8 cellular contexts compared by ENCODE assay signal in genomic region chr9:122930933-122931850, GRCh38. TPM values are rescaled to one million over a fixed set of nuclear protein-coding genes. Genes with fewer than 3 reads are reported as not detected.
DNase-seq lines count a peak whose midpoint lies in the region; ATAC-seq and TF ChIP-seq lines count a peak whose summit lies in the region.

A gene with protein sequence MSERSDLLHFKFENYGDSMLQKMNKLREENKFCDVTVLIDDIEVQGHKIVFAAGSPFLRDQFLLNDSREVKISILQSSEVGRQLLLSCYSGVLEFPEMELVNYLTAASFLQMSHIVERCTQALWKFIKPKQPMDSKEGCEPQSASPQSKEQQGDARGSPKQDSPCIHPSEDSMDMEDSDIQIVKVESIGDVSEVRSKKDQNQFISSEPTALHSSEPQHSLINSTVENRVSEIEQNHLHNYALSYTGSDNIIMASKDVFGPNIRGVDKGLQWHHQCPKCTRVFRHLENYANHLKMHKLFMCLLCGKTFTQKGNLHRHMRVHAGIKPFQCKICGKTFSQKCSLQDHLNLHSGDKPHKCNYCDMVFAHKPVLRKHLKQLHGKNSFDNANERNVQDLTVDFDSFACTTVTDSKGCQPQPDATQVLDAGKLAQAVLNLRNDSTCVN (minus strand): TSS chr9:122931512. CDS start chr9:122919934, 11,578 bp downstream.

- CTCF ChIA-PET in activated naive CD4-positive, alpha-beta T cell treated with anti-CD3 and anti-CD28 coated beads, Interleukin-2, amount 10 ng/mL, durations not matched to agents 7 days and 5 days (lab: Charles Lee), result interaction anchor here (1.3 to 1.7 kb wide), 2 partner anchors 60 to 96 kb away, joined by 3 to 4 read pairs; no protein-coding TSS in a partner anchor

- no peaks in the 10 kb centered on the region for H3K27me3 ChIP-seq in osteoblast (ENCODE audit: insufficient read depth, low read length)
- no peaks in the 10 kb centered on the region for H3K27me3 ChIP-seq in thoracic aorta (replicated peaks; ENCODE audit: insufficient read depth)

- H3K36me3 Mint-ChIP-seq in HFFc6 (ENCODE audit: low read depth), result no peaks in the 10 kb centered on the region; the same call in 1 of the 2 replicates
- peaks cover 9% of the 10 kb centered on the region for H3K36me3 Mint-ChIP-seq in activated naive CD4-positive, alpha-beta T cell treated with anti-CD3 and anti-CD28 coated beads, Interleukin-2, amount 10 ng/mL, durations not matched to agents 7 days and 5 days

- no peaks in the 10 kb centered on the region for H4K20me1 ChIP-seq in osteoblast (ENCODE audit: insufficient read depth, low read length)

- peaks cover 11% of the 10 kb centered on the region for H3K4me1 Mint-ChIP-seq in HFFc6 (ENCODE audit: low read depth)
- H3K4me1 Mint-ChIP-seq in activated naive CD4-positive, alpha-beta T cell treated with anti-CD3 and anti-CD28 coated beads, Interleukin-2, amount 10 ng/mL, durations not matched to agents 7 days and 5 days, result peaks cover 16% of the 10 kb centered on the region

- H3K36me3 ChIP-seq in osteoblast (ENCODE audit: insufficient read depth, low read length), result peaks cover 1% of the 10 kb centered on the region
- peaks cover under 1% of the 10 kb centered on the region for H3K36me3 ChIP-seq in thoracic aorta

- no peaks in the 10 kb centered on the region for H3K27me3 Mint-ChIP-seq in HFFc6 (ENCODE audit: insufficient read depth)
- H3K27me3 Mint-ChIP-seq in activated naive CD4-positive, alpha-beta T cell treated with anti-CD3 and anti-CD28 coated beads, Interleukin-2, amount 10 ng/mL, durations not matched to agents 7 days and 5 days, result no peaks in the 10 kb centered on the region

- peaks cover 11% of the 10 kb centered on the region for H3K4me1 ChIP-seq in osteoblast (ENCODE audit: insufficient read depth, low read length)
- H3K4me1 ChIP-seq in thoracic aorta (ENCODE audit: control insufficient read depth in 1 of 2, low read depth in 2 of 2), result peaks cover 18 to 31% of the 10 kb centered on the region in 2 donors

- H2AFZ ChIP-seq in osteoblast (ENCODE audit: low read length), result peak within 1 kb of the TSS; percentile 96

- DNase-seq in GM04504 (ENCODE audit: low read depth), result peak; percentile 88
- peak; percentile 90 for DNase-seq in HFFc6
- peak; percentile 96 for DNase-seq in NAMALWA (ENCODE audit: low spot score)
- DNase-seq in SK-MEL-5 (ENCODE audit: low read depth, low spot score), result peak; percentile 98
- DNase-seq in activated naive CD4-positive, alpha-beta T cell treated with anti-CD3 and anti-CD28 coated beads, Interleukin-2, amount 10 ng/mL, durations not matched to agents 7 days and 5 days, result peak; percentile 93
- peak; percentile 96 for DNase-seq in glomerular visceral epithelial cell (ENCODE audit: extremely low spot score)
- DNase-seq in osteoblast (ENCODE audit: insufficient read length, low spot score, missing footprints), result peak; percentile 97
- peak; percentile 84 for DNase-seq in thoracic aorta (ENCODE audit: low spot score)

- TF ChIP-seq CTCF in HFFc6 (IDR thresholded peaks at IDR 0.05), result peak; percentile 28
- no peak for TF ChIP-seq CTCF in osteoblast (IDR thresholded peaks at IDR 0.05; ENCODE audit: extremely low read depth, low read depth, low read length)
- no peak for TF ChIP-seq CTCF in thoracic aorta (IDR thresholded peaks at IDR 0.05)

- H3K27ac Mint-ChIP-seq in HFFc6, result no peak within 1 kb of the TSS; the same call in 1 of the 2 replicates
- H3K27ac Mint-ChIP-seq in activated naive CD4-positive, alpha-beta T cell treated with anti-CD3 and anti-CD28 coated beads, Interleukin-2, amount 10 ng/mL, durations not matched to agents 7 days and 5 days, result peak within 1 kb of the TSS; percentile 88

- H3K79me2 ChIP-seq in osteoblast (ENCODE audit: insufficient read depth, low read length), result peaks cover 77% of the 10 kb centered on the region

- in situ Hi-C loops in SK-MEL-5 (cut with HindIII; ENCODE audit: low pct_unique_long_range_greater_than_20kb, low sequenced_read_pairs), result no loop called here

- H3K27ac ChIP-seq in osteoblast (ENCODE audit: low read depth, low read length) (peak within 1 kb of the TSS; percentile 79), thoracic aorta (peak within 1 kb of the TSS; percentile 82 to 84)

- ATAC-seq in thoracic aorta (ENCODE audit: insufficient number of reproducible peaks, low FRiP score, low read depth), result peak; percentile 99

- no peaks in the 10 kb centered on the region for H3K9me3 Mint-ChIP-seq in HFFc6
- H3K9me3 Mint-ChIP-seq in activated naive CD4-positive, alpha-beta T cell treated with anti-CD3 and anti-CD28 coated beads, Interleukin-2, amount 10 ng/mL, durations not matched to agents 7 days and 5 days, result no peaks in the 10 kb centered on the region

- H3K9me3 ChIP-seq in osteoblast (ENCODE audit: low read depth, low read length) (no peaks in the 10 kb centered on the region), thoracic aorta (no peaks in the 10 kb centered on the region)

- H3K4me3 Mint-ChIP-seq in HFFc6, result no peak within 1 kb of the TSS
- no peak within 1 kb of the TSS for H3K4me3 Mint-ChIP-seq in activated naive CD4-positive, alpha-beta T cell treated with anti-CD3 and anti-CD28 coated beads, Interleukin-2, amount 10 ng/mL, durations not matched to agents 7 days and 5 days

- H3K4me3 ChIP-seq in osteoblast (ENCODE audit: insufficient read depth, low read length) (peak within 1 kb of the TSS; percentile 97), thoracic aorta (peak within 1 kb of the TSS; percentile 93)

- H3K4me2 ChIP-seq in osteoblast (ENCODE audit: insufficient read depth, low read length), result peak within 1 kb of the TSS; percentile 94

RNA-seq across cellular contexts. Expression of the gene that starts here (rescaled TPM):
- 1 to 10 TPM; 4.1 to 5.6 (median 4.6) TPM for total RNA-seq in HFFc6 (2021; fragmentation: NEBNext Ultra II Directional; extraction: Animal tissue kit (Norgen Biotek cat#: 25700))
- 4.6 and 5.0 TPM in 2 replicates for total RNA-seq in SK-MEL-5 (2014; rRNA removed; shearing (Covaris generic))
- 4.0 and 7.4 TPM in 2 replicates for polyA plus RNA-seq in SK-MEL-5 (2015; cell fraction: cytosol; rRNA removed)
- 42.3 and 45.1 TPM in 2 replicates for polyA plus RNA-seq in SK-MEL-5 (2015; cell fraction: nucleus; rRNA removed)
- total RNA-seq in osteoblast, result 5.0 and 5.4 TPM in 2 replicates
- 1 to 10 TPM; 4.9 to 8.3 TPM for total RNA-seq in thoracic aorta

Comparison
In these comparisons a context has a peak if more than half of its experiments do, and no peak if none do; other contexts are left out.
1. Peak in every context shown above with its lines: DNase-seq, ATAC-seq, H3K4me3 ChIP-seq and H3K27ac ChIP-seq.